In the genomic region with DNA sequence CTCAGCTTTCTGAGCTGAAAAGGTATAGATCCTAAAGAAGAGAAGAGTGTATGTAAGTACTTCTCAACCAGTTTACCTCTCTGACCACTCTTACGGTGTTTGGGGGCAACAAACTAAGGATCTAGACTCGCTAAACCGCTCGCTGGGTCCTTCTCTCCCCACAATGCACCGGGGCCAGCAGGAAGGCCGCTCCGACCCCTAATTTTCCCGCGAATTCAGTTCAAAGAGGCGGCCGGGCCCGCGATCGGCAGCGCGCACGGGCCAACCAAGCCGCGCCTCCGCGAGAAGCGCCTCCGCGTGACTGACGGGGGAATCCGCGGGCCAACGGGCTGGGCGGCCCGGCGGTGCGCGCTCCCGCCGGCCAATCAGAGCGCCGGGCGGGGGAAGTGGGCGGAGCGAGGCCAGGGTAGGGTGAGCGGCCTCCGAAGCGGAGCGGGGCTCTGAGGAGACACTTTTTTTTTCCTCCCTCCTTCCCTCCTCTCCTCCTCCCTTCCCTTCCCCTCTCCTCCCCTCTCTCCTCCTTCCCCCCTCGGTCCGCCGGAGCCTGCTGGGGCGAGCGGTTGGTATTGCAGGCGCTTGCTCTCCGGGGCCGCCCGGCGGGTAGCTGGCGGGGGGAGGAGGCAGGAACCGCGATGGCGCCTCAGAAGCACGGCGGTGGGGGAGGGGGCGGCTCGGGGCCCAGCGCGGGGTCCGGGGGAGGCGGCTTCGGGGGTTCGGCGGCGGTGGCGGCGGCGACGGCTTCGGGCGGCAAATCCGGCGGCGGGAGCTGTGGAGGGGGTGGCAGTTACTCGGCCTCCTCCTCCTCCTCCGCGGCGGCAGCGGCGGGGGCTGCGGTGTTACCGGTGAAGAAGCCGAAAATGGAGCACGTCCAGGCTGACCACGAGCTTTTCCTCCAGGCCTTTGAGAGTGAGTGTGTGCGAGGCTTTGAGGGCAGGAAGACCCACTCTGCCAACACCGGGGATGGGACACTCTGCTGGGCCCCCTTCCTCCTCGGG, we compare ENCODE assay signal across 8 cellular contexts. TPM values are rescaled to one million over a fixed set of nuclear protein-coding genes. Genes with fewer than 3 reads are reported as not detected.
A peak's percentile ranks its signal among the peaks of the same experiment; 100 is the strongest.
DNase-seq lines count a peak whose midpoint lies in the region; ATAC-seq, FAIRE-seq and TF ChIP-seq lines count a peak whose summit lies in the region.
"Not testable (repeated sequence)": the region's sequence is repeated elsewhere in the genome, so short reads cannot be mapped to it uniquely, and the experiment has no call there.

Gene SUZ12 (plus strand): TSS at position 393 of the 995 bp plus-strand sequence. CDS start 240 bp downstream, at position 633.

- intact Hi-C loops in natural killer cell (cut with micrococcal nuclease), result not testable (repeated sequence)

- TF ChIP-seq CTCF in natural killer cell (IDR thresholded peaks at IDR 0.05), result not testable (repeated sequence)

- H3K27ac Mint-ChIP-seq in natural killer cell, result peak within 1 kb of the TSS; percentile 77 to 83
- peak within 1 kb of the TSS; percentile 84 for H3K27ac Mint-ChIP-seq in stimulated activated memory B cell treated with anti-CD40 and anti-IgM and Interleukin-4, amounts not matched to agents 10 μg/mL and 1 μg/mL and 100 μg/mL, for 72 hours

- H3K4me1 Mint-ChIP-seq in natural killer cell, result peaks cover 10 to 11% of the 10 kb centered on the region in 2 donors
- not testable (repeated sequence) for H3K4me1 Mint-ChIP-seq in stimulated activated memory B cell treated with anti-CD40 and anti-IgM and Interleukin-4, amounts not matched to agents 10 μg/mL and 1 μg/mL and 100 μg/mL, for 72 hours

- DNase-seq in EL (peak; percentile 86), M059J (ENCODE audit: low read depth) (peak; percentile 77), fibroblast of peridontal ligament (ENCODE audit: extremely low read depth) (peak; percentile 84), natural killer cell (peak; percentile 93)
- not testable (repeated sequence) for DNase-seq in H54 (ENCODE audit: insufficient read length, low spot score)
- DNase-seq in activated T-helper 1 cell treated with anti-CD3 and anti-CD28 coated beads, Interleukin-2, amount 50 U/mL, for 16 hours (ENCODE audit: low read depth in 1 of 2, low spot score in 1 of 2), result peak; percentile 58 to 81

- ATAC-seq in natural killer cell, result peak; percentile 95 to 99 (median 96)
- peak; percentile 99 for ATAC-seq in stimulated activated memory B cell treated with anti-CD40 and anti-IgM and Interleukin-4, amounts not matched to agents 10 μg/mL and 1 μg/mL and 100 μg/mL, for 72 hours

- peak; percentile 64 for TF ChIP-seq POLR2A in H54 (IDR thresholded peaks at IDR 0.05; ENCODE audit: low read depth, low read length)
- TF ChIP-seq POLR2A in Raji (IDR thresholded peaks at IDR 0.05; ENCODE audit: insufficient read depth, low read depth, low read length), result peak; percentile 77

- H3K27me3 Mint-ChIP-seq in natural killer cell (ENCODE audit: low read depth in 2 of 2); stimulated activated memory B cell treated with anti-CD40 and anti-IgM and Interleukin-4, amounts not matched to agents 10 μg/mL and 1 μg/mL and 100 μg/mL, for 72 hours: not testable (repeated sequence)

- peak within 1 kb of the TSS; percentile 86 for H3K4me3 Mint-ChIP-seq in natural killer cell
- H3K4me3 Mint-ChIP-seq in stimulated activated memory B cell treated with anti-CD40 and anti-IgM and Interleukin-4, amounts not matched to agents 10 μg/mL and 1 μg/mL and 100 μg/mL, for 72 hours, result peak within 1 kb of the TSS; percentile 83

- not testable (repeated sequence) for H3K9me3 Mint-ChIP-seq in natural killer cell; stimulated activated memory B cell treated with anti-CD40 and anti-IgM and Interleukin-4, amounts not matched to agents 10 μg/mL and 1 μg/mL and 100 μg/mL, for 72 hours

- not testable (repeated sequence) for H3K36me3 Mint-ChIP-seq in natural killer cell; stimulated activated memory B cell treated with anti-CD40 and anti-IgM and Interleukin-4, amounts not matched to agents 10 μg/mL and 1 μg/mL and 100 μg/mL, for 72 hours

- peak; percentile 62 for FAIRE-seq in H54 (lab: Jason Lieb, UNC)

RNA-seq across cellular contexts. Expression of gene SUZ12, which starts in this region (rescaled TPM):
- 21.7 and 30.5 TPM in 2 replicates for total RNA-seq in M059J (2014; rRNA removed; shearing (Covaris generic))
- total RNA-seq in natural killer cell, result 10 to 100 TPM; 31.5 to 37.0 (median 32.3) TPM
